22 cellular contexts compared by ENCODE assay signal in the genomic region with DNA sequence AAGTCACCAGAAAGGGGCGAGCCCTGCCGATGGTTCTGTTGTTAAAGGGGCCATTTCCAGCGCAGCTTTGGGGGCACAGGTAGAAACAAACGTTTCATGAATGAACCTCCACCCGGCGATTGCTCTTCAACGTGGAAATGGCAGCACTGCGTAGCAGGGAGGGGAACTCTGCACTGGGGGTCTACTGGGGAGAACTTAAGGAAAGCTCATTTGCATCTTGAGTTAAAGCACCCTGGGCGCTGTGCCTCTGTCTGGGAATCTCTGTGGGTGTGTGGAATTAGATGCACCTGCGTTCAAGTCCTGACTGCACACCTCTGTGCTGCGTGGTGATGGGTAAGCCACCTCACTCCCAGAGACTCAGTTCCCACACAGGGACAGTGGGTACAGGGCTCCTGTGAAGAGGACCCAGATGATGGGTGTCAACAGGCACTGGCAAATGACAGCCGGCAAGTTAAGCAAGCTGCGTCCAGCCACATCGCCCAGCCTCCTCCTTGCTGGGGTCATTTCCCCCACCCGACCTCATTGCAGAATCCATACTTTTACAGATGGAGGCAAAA.
"Had no signal": no experiment of that assay in that cellular context is flagged by ENCODE, and none has a peak within 500 bp of the region (broad histone marks: within the 10 kb centered on the region; RNA-seq: fewer than 3 reads in every experiment).

No MANE protein-coding gene starts in this region.

- H3K27me3 ChIP-seq: ascending aorta, breast epithelium, esophagus muscularis mucosa, neural progenitor cell, ovary, testis, upper lobe of left lung had no signal

- H3K36me3 ChIP-seq: ascending aorta, breast epithelium, esophagus muscularis mucosa, neural progenitor cell, ovary, upper lobe of left lung had no signal

- H3K9me3 ChIP-seq: ascending aorta, breast epithelium, esophagus muscularis mucosa, ovary, psoas muscle, testis, upper lobe of left lung had no signal

- ATAC-seq: activated CD4-positive, CD25-positive, alpha-beta regulatory T cell treated with anti-CD3 and anti-CD28 coated beads, Interleukin-2, amount 50 U/mL, for 24 hours; naive thymus-derived CD4-positive, alpha-beta T cell; stimulated activated effector memory CD8-positive, alpha-beta T cell treated with anti-CD3 and anti-CD28 coated beads, Interleukin-12 subunit alpha, Interleukin-12 subunit beta, amount 100 ng/mL, for 72 hours had no signal

- H2AFZ ChIP-seq: neural progenitor cell had no signal

- H3K4me3 ChIP-seq: ascending aorta, breast epithelium, esophagus muscularis mucosa, neural progenitor cell, ovary, testis, upper lobe of left lung had no signal

- H3K4me3 Mint-ChIP-seq: activated CD4-positive, alpha-beta T cell treated with anti-CD3 and anti-CD28 coated beads, Interleukin-2, amount 10 ng/mL, durations not matched to agents 7 days and 5 days; memory B cell; naive thymus-derived CD4-positive, alpha-beta T cell; neural progenitor cell; stimulated activated effector memory CD8-positive, alpha-beta T cell treated with anti-CD3 and anti-CD28 coated beads, Interleukin-12 subunit alpha, Interleukin-12 subunit beta, amount 100 ng/mL, for 72 hours; T-helper 1 cell treated with Interleukin-12 subunit alpha and Interleukin-12 subunit beta and Interleukin-4 antibody, amounts not matched to agents 30 μg/mL and 1 μg/mL, for 36 hours had no signal

- DNase-seq: activated CD4-positive, alpha-beta T cell treated with anti-CD3 and anti-CD28 coated beads, Interleukin-2, amount 10 ng/mL, durations not matched to agents 7 days and 5 days; activated CD8-positive, alpha-beta memory T cell treated with anti-CD3 and anti-CD28 coated beads for 24 hours; activated CD8-positive, alpha-beta memory T cell treated with anti-CD3 and anti-CD28 coated beads, Interleukin-2, amount 50 U/mL, for 48 hours; activated effector memory CD4-positive, alpha-beta T cell treated with anti-CD3 and anti-CD28 coated beads, Interleukin-2, amount 50 U/mL, for 16 hours; activated naive CD4-positive, alpha-beta T cell treated with anti-CD3 and anti-CD28 coated beads, Interleukin-2, amount 50 U/mL, for 16 hours; activated T-cell treated with anti-CD3 and anti-CD28 coated beads, Interleukin-2, amount 50 U/mL, for 48 hours; effector CD8-positive, alpha-beta T cell; naive thymus-derived CD4-positive, alpha-beta T cell; ovary; psoas muscle; small intestine; stimulated activated CD4-positive, alpha-beta T cell treated with anti-CD3 and anti-CD28 coated beads, Interleukin-4, amount 100 ng/mL, for 24 hours; testis; upper lobe of left lung had no signal

- H3K27ac ChIP-seq: ascending aorta, esophagus muscularis mucosa, neural progenitor cell, ovary, psoas muscle, testis, upper lobe of left lung had no signal

- H3K4me2 ChIP-seq: neural progenitor cell had no signal

- H3K9me3 Mint-ChIP-seq: activated CD4-positive, alpha-beta T cell treated with anti-CD3 and anti-CD28 coated beads, Interleukin-2, amount 10 ng/mL, durations not matched to agents 7 days and 5 days; neural progenitor cell; stimulated activated effector memory CD8-positive, alpha-beta T cell treated with anti-CD3 and anti-CD28 coated beads, Interleukin-12 subunit alpha, Interleukin-12 subunit beta, amount 100 ng/mL, for 72 hours had no signal

- FAIRE-seq: small intestine had no signal

- H3K9ac ChIP-seq: neural progenitor cell had no signal

- H3K27ac Mint-ChIP-seq: activated CD4-positive, alpha-beta T cell treated with anti-CD3 and anti-CD28 coated beads, Interleukin-2, amount 10 ng/mL, durations not matched to agents 7 days and 5 days; memory B cell; naive thymus-derived CD4-positive, alpha-beta T cell; stimulated activated effector memory CD8-positive, alpha-beta T cell treated with anti-CD3 and anti-CD28 coated beads, Interleukin-12 subunit alpha, Interleukin-12 subunit beta, amount 100 ng/mL, for 72 hours; T-helper 1 cell treated with Interleukin-12 subunit alpha and Interleukin-12 subunit beta and Interleukin-4 antibody, amounts not matched to agents 30 μg/mL and 1 μg/mL, for 36 hours had no signal

- H3K4me1 ChIP-seq: ascending aorta, breast epithelium, neural progenitor cell, psoas muscle, testis, upper lobe of left lung had no signal

- H3K36me3 Mint-ChIP-seq: memory B cell; neural progenitor cell; stimulated activated effector memory CD8-positive, alpha-beta T cell treated with anti-CD3 and anti-CD28 coated beads, Interleukin-12 subunit alpha, Interleukin-12 subunit beta, amount 100 ng/mL, for 72 hours had no signal

- H3K4me1 Mint-ChIP-seq: activated CD4-positive, alpha-beta T cell treated with anti-CD3 and anti-CD28 coated beads, Interleukin-2, amount 10 ng/mL, durations not matched to agents 7 days and 5 days; naive thymus-derived CD4-positive, alpha-beta T cell; stimulated activated effector memory CD8-positive, alpha-beta T cell treated with anti-CD3 and anti-CD28 coated beads, Interleukin-12 subunit alpha, Interleukin-12 subunit beta, amount 100 ng/mL, for 72 hours had no signal
